In the genomic region with DNA sequence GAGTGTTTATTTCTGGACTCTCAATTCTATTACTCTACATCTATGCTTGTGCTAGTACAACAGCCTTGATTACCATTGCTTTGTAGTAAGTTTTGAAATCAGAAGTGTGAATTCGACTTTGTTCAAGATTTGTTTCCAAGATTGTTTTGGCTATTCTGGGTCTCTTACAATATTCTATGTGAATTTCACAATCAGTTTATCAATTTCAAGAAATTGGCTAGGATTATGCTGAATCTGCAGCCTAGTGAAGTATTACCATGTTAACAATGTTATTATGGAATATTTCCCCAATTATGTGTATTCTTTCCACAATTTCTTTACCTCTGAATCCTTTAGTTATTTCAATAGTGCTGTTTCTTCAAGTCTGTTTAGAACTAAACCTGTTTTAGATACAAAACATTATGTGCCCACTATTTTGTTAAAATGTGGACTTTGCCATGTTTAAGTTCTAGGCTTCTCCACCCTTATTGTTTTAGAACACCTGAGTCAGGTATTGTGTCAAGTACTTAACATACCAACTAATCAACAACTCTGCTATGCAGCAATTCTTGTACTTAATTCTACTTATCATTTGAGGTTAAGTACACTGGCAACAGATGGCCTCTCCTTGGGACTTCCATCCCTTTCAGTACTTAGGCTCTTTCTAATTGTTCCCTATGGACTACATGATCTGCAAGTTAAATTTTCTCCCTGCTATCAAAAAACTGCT, we compare ENCODE assay signal across 13 cellular contexts. TPM values are rescaled to one million over a fixed set of nuclear protein-coding genes. Genes with fewer than 3 reads are reported as not detected.
DNase-seq lines count a peak whose midpoint lies in the region; ATAC-seq and TF ChIP-seq lines count a peak whose summit lies in the region.
"Had no signal": no experiment of that assay in that cellular context is flagged by ENCODE, and none has a peak within 500 bp of the region (broad histone marks: within the 10 kb centered on the region; RNA-seq: fewer than 3 reads in every experiment).

No MANE protein-coding gene starts in this region.

- no peak for TF ChIP-seq CTCF in HEK293 (tag by site-specific recombination; IDR thresholded peaks at IDR 0.05)
- TF ChIP-seq CTCF in SK-N-SH (IDR thresholded peaks at IDR 0.05) = no peak

- H3K4me1 ChIP-seq in HEK293 (ENCODE audit: control insufficient read depth, insufficient read depth, low read length) (no peaks in the 10 kb centered on the region), SK-N-SH (ENCODE audit: control insufficient read depth in 1 of 2, insufficient read depth in 2 of 2, low read depth in 1 of 2, low read length in 1 of 2) (no peaks in the 10 kb centered on the region; a peak in 1 of 4 replicates), mesodermal cell (ENCODE audit: control insufficient read depth, insufficient read depth, low read length, poor library complexity, severe bottlenecking) (no peaks in the 10 kb centered on the region)

- DNase-seq in NCI-H1105 treated with DMSO at 0.1 percent for 48 hours (lab: John Stamatoyannopoulos, UW) = peak; percentile 42
- DNase-seq in NCI-H1105 (lab: John Stamatoyannopoulos, UW) = no peak
- no peak for DNase-seq in SK-N-SH
- no peak for DNase-seq in ecto neural progenitor cell (ENCODE audit: low spot score)
- DNase-seq in DMS153 (lab: John Stamatoyannopoulos, UW) = no peak
- DNase-seq: activated CD4-positive, alpha-beta memory T cell treated with anti-CD3 and anti-CD28 coated beads for 36 hours; activated naive CD8-positive, alpha-beta T cell treated with anti-CD3 and anti-CD28 coated beads, Interleukin-2, amount 10 ng/mL, durations not matched to agents 7 days and 5 days; GM23248; NCI-H187 had no signal

- 58% methylated on average over 1 of the region's 1 CpG for WGBS in SK-N-SH (ENCODE audit: low lambda C conversion rate)
- WGBS in mesodermal cell (ENCODE audit: insufficient coverage in 2 of 2), 2 experiments = 100% methylated on average over 1 of the region's 1 CpG; no CpG with 5 or more reads in 1 of the 2 experiments

- H3K79me2 ChIP-seq in SK-N-SH (ENCODE audit: insufficient read depth) = peaks cover 11% of the 10 kb centered on the region

- H3K9me2 ChIP-seq in SK-N-SH = no peaks in the 10 kb centered on the region; the same call in 1 of the 2 replicates

- peaks cover 50% of the 10 kb centered on the region for H4K20me1 ChIP-seq in SK-N-SH (ENCODE audit: insufficient read depth)

- no peak for TF ChIP-seq EP300 in SK-N-SH (IDR thresholded peaks at IDR 0.05; ENCODE audit: borderline replicate concordance in 1 of 2, low read depth in 1 of 2, low read length in 1 of 2)

- no peak overlapping the region for H2AFZ ChIP-seq in SK-N-SH (ENCODE audit: low read depth)
- H2AFZ ChIP-seq: GM23248 had no signal

- peaks cover 41 to 42% of the 10 kb centered on the region in 2 experiments for H3K36me3 ChIP-seq in HEK293 (ENCODE audit: control insufficient read depth in 2 of 2, insufficient read depth in 1 of 2, low read length in 2 of 2)
- peaks cover 32 to 39% of the 10 kb centered on the region in 2 experiments for H3K36me3 ChIP-seq in SK-N-SH (replicated peaks in 1 of 2; ENCODE audit: control insufficient read depth in 1 of 2, insufficient read depth in 2 of 2, low read length in 1 of 2)
- peaks cover 43% of the 10 kb centered on the region for H3K36me3 ChIP-seq in mesodermal cell (ENCODE audit: control insufficient read depth, insufficient read depth, low read length)

- H3K9ac ChIP-seq in SK-N-SH = no peak overlapping the region
- H3K9ac ChIP-seq: GM23248 had no signal

- peaks cover 53% of the 10 kb centered on the region for H3F3A ChIP-seq in SK-N-SH (replicated peaks; ENCODE audit: insufficient read depth)

- H3K4me2 ChIP-seq in SK-N-SH = no peak overlapping the region

- POLR2A ChIA-PET in HEK293 (lab: Yijun Ruan, JAX) = interaction anchor here (1.1 to 1.4 kb wide), 3 partner anchors 10 to 94 kb away, joined by 3 to 4 read pairs (median 3); partner anchors contain the start of genes SFPQ and ZMYM1
- POLR2A ChIA-PET in SK-N-SH (lab: Yijun Ruan, JAX) = no interaction called here

- no peak for ATAC-seq in GM21423 (IDR thresholded peaks at IDR 0.05; ENCODE audit: unreplicated experiment)

- H3K4me3 ChIP-seq in HEK293 (ENCODE audit: low read depth, low read length) = no peak overlapping the region
- H3K4me3 ChIP-seq in SK-N-SH (ENCODE audit: low read depth in 2 of 2, low read length in 1 of 2) = no peak overlapping the region
- H3K4me3 ChIP-seq in mesodermal cell (ENCODE audit: extremely low read depth, insufficient read depth, low read length, poor library complexity, severe bottlenecking) = no peak overlapping the region
- H3K4me3 ChIP-seq: GM23248, thoracic aorta had no signal

- TF ChIP-seq RAD21 in SK-N-SH (IDR thresholded peaks at IDR 0.05; ENCODE audit: low read length) = no peak

- H3K27ac ChIP-seq in HEK293 (ENCODE audit: extremely low read depth, low read depth, low read length) = no peak overlapping the region
- H3K27ac ChIP-seq in SK-N-SH (ENCODE audit: low read depth in 2 of 2, low read length in 1 of 2) = no peak overlapping the region
- H3K27ac ChIP-seq in mesodermal cell (ENCODE audit: low read depth, low read length, severe bottlenecking) = peak overlapping the region; percentile 49
- H3K27ac ChIP-seq: GM23248, thoracic aorta had no signal

- no peaks in the 10 kb centered on the region for H3K9me3 ChIP-seq in HEK293 (ENCODE audit: control insufficient read depth, insufficient read depth, low read depth, low read length)
- no peaks in the 10 kb centered on the region for H3K9me3 ChIP-seq in SK-N-SH
- H3K9me3 ChIP-seq in mesodermal cell (ENCODE audit: control insufficient read depth, low read length) = no peaks in the 10 kb centered on the region
- H3K9me3 ChIP-seq: thoracic aorta had no signal

- no peaks in the 10 kb centered on the region for H3K27me3 ChIP-seq in SK-N-SH (ENCODE audit: insufficient read depth)

- CTCF ChIA-PET in HEK293 (lab: Yijun Ruan, JAX) (no interaction called here), SK-N-SH (lab: Yijun Ruan, JAX) (interaction anchor here (1.6 kb wide), 1 partner anchor 320 kb away, joined by 5 read pairs; no protein-coding TSS in a partner anchor)

TF ChIP-seq in HEK293, 187 proteins besides CTCF, POLR2A, EP300 and RAD21:
- TF ChIP-seq SCRT2 (tag by site-specific recombination; IDR thresholded peaks at IDR 0.05) (peak; percentile 47), KLF1 (tag by site-specific recombination; IDR thresholded peaks at IDR 0.05) (no peak), ZEB2 (tag by site-specific recombination; IDR thresholded peaks at IDR 0.05) (peak; percentile 35; the same call in 1 of the 2 replicates), IKZF3 (tag by site-specific recombination; IDR thresholded peaks at IDR 0.05) (peak; percentile 40; the same call in 1 of the 2 replicates), ZNF530 (tag by site-specific recombination; IDR thresholded peaks at IDR 0.05; ENCODE audit: low read depth) (no peak)

TF ChIP-seq in SK-N-SH, 30 proteins besides CTCF, POLR2A, EP300 and RAD21:
- TF ChIP-seq RXRA (IDR thresholded peaks at IDR 0.05; ENCODE audit: borderline replicate concordance, low read depth) (no peak), JUND (IDR thresholded peaks at IDR 0.05) (peak; percentile 32; the same call in 1 of the 2 replicates)

RNA-seq across cellular contexts. Expression of gene SFPQ, which starts 19.3 kb away (rescaled TPM):
- polyA plus RNA-seq in SK-N-SH (2012; rRNA removed) = 85.6 and 88.1 TPM in 2 replicates
- 66.5 and 86.3 TPM in 2 replicates for polyA plus RNA-seq in SK-N-SH (2012; cell fraction: cytosol; rRNA removed)
- polyA plus RNA-seq in SK-N-SH (2012; cell fraction: nucleus; rRNA removed) = 214 and 361 TPM in 2 replicates
- 108 TPM for polyA plus RNA-seq in mesodermal cell (2013, experiment 1 of 2)
- 158 TPM for polyA plus RNA-seq in mesodermal cell (2013, experiment 2 of 2)
